ENCODE assay signal across 28 cellular contexts in genomic region chr3:63477494-63478129, GRCh38.
"Had no signal": no experiment of that assay in that cellular context is flagged by ENCODE, and none has a peak within 500 bp of the region (broad histone marks: within the 10 kb centered on the region; RNA-seq: fewer than 3 reads in every experiment).

No MANE protein-coding gene starts in this region.

- H3K36me3 ChIP-seq: colonic mucosa, esophagus muscularis mucosa, gastroesophageal sphincter, heart left ventricle, left lung, neural progenitor cell, prostate gland, right atrium auricular region, sigmoid colon, spleen, tibial artery, upper lobe of left lung had no signal

- FAIRE-seq: kidney, urothelium cell line had no signal

- H3K9me3 ChIP-seq: colonic mucosa, esophagus muscularis mucosa, gastroesophageal sphincter, heart left ventricle, left lung, prostate gland, right atrium auricular region, sigmoid colon, spleen, testis, tibial artery, upper lobe of left lung had no signal

- H3K4me1 ChIP-seq: colonic mucosa, esophagus muscularis mucosa, foreskin keratinocyte, gastroesophageal sphincter, heart left ventricle, left lung, neural progenitor cell, prostate gland, right atrium auricular region, sigmoid colon, spleen, testis, tibial artery, upper lobe of left lung had no signal

- H3K27ac ChIP-seq: colonic mucosa, epithelial cell of prostate, esophagus muscularis mucosa, foreskin keratinocyte, gastroesophageal sphincter, heart left ventricle, hepatocyte, left lung, neural progenitor cell, prostate gland, right atrium auricular region, sigmoid colon, skin epidermis, spleen, testis, tibial artery, upper lobe of left lung had no signal

- H3K9ac ChIP-seq: neural progenitor cell had no signal

- H3K79me2 ChIP-seq: hepatocyte had no signal

- DNase-seq: colonic mucosa; effector CD8-positive, alpha-beta T cell; endodermal cell; foreskin keratinocyte; heart left ventricle; kidney; left lung; mesenchymal stem cell; naive thymus-derived CD4-positive, alpha-beta T cell; nucleus accumbens; sigmoid colon; spleen; stimulated activated CD4-positive, alpha-beta T cell treated with anti-CD3 and anti-CD28 coated beads, Interleukin-4, amount 100 ng/mL, for 4 hours; stimulated activated naive CD8-positive, alpha-beta T cell treated with anti-CD3 and anti-CD28 coated beads, Interleukin-15, Interleukin-2, amounts not matched to agents 100 U/mL and 50 U/mL, for 24 hours; substantia nigra; testis; tibial artery; upper lobe of left lung had no signal

- ATAC-seq: foreskin keratinocyte; gastroesophageal sphincter; heart left ventricle; left lung; naive thymus-derived CD4-positive, alpha-beta T cell; stimulated activated memory B cell treated with anti-CD40 and anti-IgM and Interleukin-4, amounts not matched to agents 10 μg/mL and 1 μg/mL and 100 μg/mL, for 72 hours; stimulated activated naive CD8-positive, alpha-beta T cell treated with anti-CD3 and anti-CD28 coated beads, Interleukin-15, Interleukin-2, amounts not matched to agents 100 U/mL and 50 U/mL, for 24 hours had no signal

- H3K4me3 ChIP-seq: colonic mucosa, esophagus muscularis mucosa, gastroesophageal sphincter, heart left ventricle, hepatocyte, left lung, neural progenitor cell, prostate gland, right atrium auricular region, sigmoid colon, skin epidermis, spleen, testis, tibial artery, upper lobe of left lung had no signal

- H2AFZ ChIP-seq: hepatocyte, neural progenitor cell had no signal

- H3K27me3 ChIP-seq: colonic mucosa, gastroesophageal sphincter, heart left ventricle, hepatocyte, left lung, neural progenitor cell, right atrium auricular region, sigmoid colon, spleen, testis, tibial artery, upper lobe of left lung had no signal

- H3K4me2 ChIP-seq: hepatocyte, neural progenitor cell had no signal
